Comparison of ENCODE assay signal across 11 cellular contexts in the genomic region with DNA sequence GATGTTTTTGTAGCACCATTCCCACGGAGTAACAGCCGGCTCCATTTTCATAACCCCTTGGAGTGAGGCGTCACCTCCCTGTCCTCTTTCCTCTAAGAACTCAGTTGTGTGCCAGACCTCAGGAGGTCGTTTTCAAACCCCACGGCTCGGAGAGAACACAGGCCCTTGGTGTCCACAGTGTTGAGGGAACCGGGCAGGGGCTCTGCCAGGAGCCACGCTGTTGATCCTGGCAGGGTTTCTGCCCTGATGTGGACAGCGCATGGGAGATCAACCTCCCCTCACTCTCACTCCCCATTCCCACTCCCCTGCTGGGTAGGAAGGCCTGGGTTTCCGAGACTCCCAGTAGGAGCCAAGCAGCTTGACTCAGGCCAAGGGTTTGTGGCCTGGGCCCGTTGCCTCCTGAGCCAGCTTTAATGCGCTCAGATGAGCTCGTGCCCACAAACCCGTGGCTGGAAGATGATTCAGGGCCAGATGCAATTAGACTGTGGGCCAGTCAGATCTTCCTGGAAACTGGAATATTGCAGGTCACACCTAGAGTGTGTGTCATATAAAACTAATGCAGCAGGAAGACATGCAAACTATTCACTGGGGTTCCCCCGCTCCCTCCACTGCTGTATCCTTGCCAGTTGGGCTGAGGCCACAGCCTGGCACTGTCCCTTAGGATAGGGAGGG.
DNase-seq lines count a peak whose midpoint lies in the region; ATAC-seq and TF ChIP-seq lines count a peak whose summit lies in the region.
"Had no signal": no experiment of that assay in that cellular context is flagged by ENCODE, and none has a peak within 500 bp of the region (broad histone marks: within the 10 kb centered on the region; RNA-seq: fewer than 3 reads in every experiment).

No MANE protein-coding gene starts in this region.

- in situ Hi-C loops in astrocyte of the spinal cord (cut with HindIII; ENCODE audit: low sequenced_read_pairs) = no loop called here

- H2BK5ac ChIP-seq in trophoblast cell (ENCODE audit: low read depth, low read length, poor library complexity) = no peak overlapping the region

- H3K4me1 ChIP-seq in right atrium auricular region (peaks cover 0 to 16% of the 10 kb centered on the region in 2 donors), trophoblast cell (ENCODE audit: control insufficient read depth in 1 of 2, insufficient read depth in 2 of 2, low read length in 2 of 2) (no peaks in the 10 kb centered on the region)

- no peak overlapping the region for H4K12ac ChIP-seq in trophoblast cell (ENCODE audit: low read depth, low read length)

- no peak overlapping the region for H4K91ac ChIP-seq in trophoblast cell (ENCODE audit: low read depth, low read length)

- no peaks in the 10 kb centered on the region for H3K36me3 ChIP-seq in right atrium auricular region
- H3K36me3 ChIP-seq in trophoblast cell (ENCODE audit: control insufficient read depth in 1 of 2, insufficient read depth in 2 of 2, low read length in 2 of 2) = no peaks in the 10 kb centered on the region

- H3K14ac ChIP-seq in trophoblast cell (ENCODE audit: low read length) = no peak overlapping the region

- H3K18ac ChIP-seq in trophoblast cell (ENCODE audit: low read length) = no peak overlapping the region

- peak; percentile 42 for DNase-seq in HS-27A (ENCODE audit: low read depth)
- DNase-seq in astrocyte of the spinal cord (ENCODE audit: low read depth, low spot score) = peak; percentile 99
- no peak for DNase-seq in right atrium auricular region (ENCODE audit: low spot score)
- DNase-seq in substantia nigra (lab: John Stamatoyannopoulos, UW) = peak in 25 of 49 donors; percentile 3 to 53 (median 25)
- no peak for DNase-seq in trophoblast cell
- no peak for DNase-seq in mucosa of gallbladder (ENCODE audit: low spot score)
- DNase-seq: activated T-cell treated with anti-CD3 and anti-CD28 coated beads for 4 hours, DMS79, NCI-H1105 treated with DMSO at 0.1 percent for 48 hours had no signal

- no peaks in the 10 kb centered on the region for H3K79me1 ChIP-seq in trophoblast cell (ENCODE audit: low read length)

- no peak overlapping the region for H2BK120ac ChIP-seq in trophoblast cell (ENCODE audit: insufficient read depth, low read length, poor library complexity)

- H3K27me3 ChIP-seq in right atrium auricular region (no peaks in the 10 kb centered on the region), trophoblast cell (ENCODE audit: insufficient read depth, low read length) (no peaks in the 10 kb centered on the region)
- H3K27me3 ChIP-seq: dorsolateral prefrontal cortex had no signal

- H2AK5ac ChIP-seq in trophoblast cell (ENCODE audit: low read length) = no peak overlapping the region

- H2AFZ ChIP-seq in trophoblast cell (ENCODE audit: insufficient read depth, low read length, poor library complexity) = no peak overlapping the region

- H3K79me2 ChIP-seq in trophoblast cell (ENCODE audit: control insufficient read depth, insufficient read depth, low read length, poor library complexity) = no peaks in the 10 kb centered on the region

- H3K9ac ChIP-seq in trophoblast cell (ENCODE audit: low read length) = no peak overlapping the region

- H3K27ac ChIP-seq in right atrium auricular region = peak overlapping the region; percentile 74 to 80
- no peak overlapping the region for H3K27ac ChIP-seq in substantia nigra (ENCODE audit: low read depth, low read length, poor library complexity, severe bottlenecking)
- H3K27ac ChIP-seq in trophoblast cell (ENCODE audit: low read depth, low read length) = no peak overlapping the region
- H3K27ac ChIP-seq: dorsolateral prefrontal cortex had no signal

- H4K8ac ChIP-seq in trophoblast cell (ENCODE audit: low read depth, low read length) = no peak overlapping the region

- no peak overlapping the region for H3K23ac ChIP-seq in trophoblast cell (ENCODE audit: low read length)

- no peak for ATAC-seq in HG03460 (IDR thresholded peaks at IDR 0.05; ENCODE audit: unreplicated experiment)

- no peak overlapping the region for H3K4me2 ChIP-seq in trophoblast cell (ENCODE audit: low read length)

- TF ChIP-seq CTCF in astrocyte of the spinal cord (IDR thresholded peaks at IDR 0.05; ENCODE audit: low read depth, low read length) (no peak), right atrium auricular region (IDR thresholded peaks at IDR 0.05) (no peak)

- no peak overlapping the region for H3K4ac ChIP-seq in trophoblast cell (ENCODE audit: low read depth, low read length)

- H3K9me3 ChIP-seq in right atrium auricular region (no peaks in the 10 kb centered on the region), trophoblast cell (ENCODE audit: insufficient read depth, low read depth, low read length) (peaks cover 2% of the 10 kb centered on the region)

- no peak overlapping the region for H2BK12ac ChIP-seq in trophoblast cell (ENCODE audit: low read length)

- no CpG with 5 or more reads among the region's 15 CpGs for WGBS in trophoblast cell (ENCODE audit: extremely low coverage, insufficient coverage, insufficient read length)

- H3K4me3 ChIP-seq in astrocyte of the spinal cord (ENCODE audit: low read depth, low read length) (no peak overlapping the region), right atrium auricular region (no peak overlapping the region), trophoblast cell (ENCODE audit: low read depth, low read length) (no peak overlapping the region)
- H3K4me3 ChIP-seq: dorsolateral prefrontal cortex had no signal

Comparison
In these comparisons a context has a peak if more than half of its experiments do, and no peak if none do; other contexts are left out.
1. DNase-seq: peak in HS-27A (single experiment), astrocyte of the spinal cord (single experiment) and substantia nigra (25 of 49); none in right atrium auricular region (single experiment), trophoblast cell (0 of 2) and mucosa of gallbladder (single experiment).
2. H3K27ac ChIP-seq: peak in right atrium auricular region (2 of 2); none in substantia nigra (single experiment) and trophoblast cell (single experiment).